16 cellular contexts compared by ENCODE assay signal in the genomic region with DNA sequence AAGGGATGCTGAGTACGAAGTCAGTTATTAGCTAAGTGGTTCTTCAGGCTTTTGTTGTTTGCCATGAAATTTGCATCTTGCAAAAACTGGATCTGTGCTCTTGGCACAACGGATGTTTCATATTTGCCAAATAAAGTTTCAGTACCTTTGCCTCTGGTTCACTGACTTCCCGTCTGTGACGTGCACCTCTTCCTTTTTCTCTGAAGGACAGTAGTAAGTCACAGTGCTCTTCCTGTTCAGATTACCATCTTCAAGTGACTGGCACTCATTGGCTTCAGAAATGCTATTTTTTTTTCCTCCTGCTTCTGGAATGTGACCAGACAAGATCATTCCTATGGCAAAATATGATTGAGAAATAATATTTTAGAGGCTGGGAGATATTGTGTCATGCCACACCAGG.
DNase-seq lines count a peak whose midpoint lies in the region; ATAC-seq and TF ChIP-seq lines count a peak whose summit lies in the region.
"Had no signal": no experiment of that assay in that cellular context is flagged by ENCODE, and none has a peak within 500 bp of the region (broad histone marks: within the 10 kb centered on the region; RNA-seq: fewer than 3 reads in every experiment).

No MANE protein-coding gene starts in this region.

- no peaks in the 10 kb centered on the region for H3K27me3 Mint-ChIP-seq in activated T-cell treated with anti-CD3 and anti-CD28 coated beads, Interleukin-2, amount 50 U/mL, for 24 hours
- no peaks in the 10 kb centered on the region for H3K27me3 Mint-ChIP-seq in activated T-cell treated with anti-CD3 and anti-CD28 coated beads, Interleukin-2, amount 50 U/mL, for 4 hours (ENCODE audit: low read depth)
- no peaks in the 10 kb centered on the region for H3K27me3 Mint-ChIP-seq in activated T-helper 1 cell treated with anti-CD3 and anti-CD28 coated beads, Interleukin-12 subunit alpha, Interleukin-12 subunit beta, Interleukin-2, Interleukin-4 antibody, amounts not matched to agents 30 ng/mL and 10 ng/mL and 1 ng/mL, durations not matched to agents 14 hours and 24 hours and 36 hours (ENCODE audit: insufficient read depth)

- no peaks in the 10 kb centered on the region for H3K27me3 ChIP-seq in trophoblast cell (ENCODE audit: insufficient read depth, low read length)
- H3K27me3 ChIP-seq: dorsolateral prefrontal cortex had no signal

- no peak overlapping the region for H3K9ac ChIP-seq in trophoblast cell (ENCODE audit: low read length)

- H3K4me1 Mint-ChIP-seq in activated T-cell treated with anti-CD3 and anti-CD28 coated beads, Interleukin-2, amount 50 U/mL, for 24 hours (ENCODE audit: low read depth): peaks cover 11% of the 10 kb centered on the region
- peaks cover 11% of the 10 kb centered on the region for H3K4me1 Mint-ChIP-seq in activated T-cell treated with anti-CD3 and anti-CD28 coated beads, Interleukin-2, amount 50 U/mL, for 4 hours (ENCODE audit: low read depth)
- peaks cover 12% of the 10 kb centered on the region for H3K4me1 Mint-ChIP-seq in activated T-helper 1 cell treated with anti-CD3 and anti-CD28 coated beads, Interleukin-12 subunit alpha, Interleukin-12 subunit beta, Interleukin-2, Interleukin-4 antibody, amounts not matched to agents 30 ng/mL and 10 ng/mL and 1 ng/mL, durations not matched to agents 14 hours and 24 hours and 36 hours (ENCODE audit: low read depth)

- H3K4me1 ChIP-seq in OCI-LY7 (ENCODE audit: insufficient read depth, low read length, poor library complexity, severe bottlenecking) (peaks cover 12% of the 10 kb centered on the region), trophoblast cell (ENCODE audit: control insufficient read depth in 1 of 2, insufficient read depth in 2 of 2, low read length in 2 of 2) (no peaks in the 10 kb centered on the region)

- TF ChIP-seq CTCF in OCI-LY7 (conservative IDR thresholded peaks at IDR 0.05; ENCODE audit: low read length): no peak

- no peak overlapping the region for H4K12ac ChIP-seq in trophoblast cell (ENCODE audit: low read depth, low read length)

- ATAC-seq in activated T-cell treated with anti-CD3 and anti-CD28 coated beads, Interleukin-2, amount 50 U/mL, for 4 hours: no peak
- peak; percentile 89 for ATAC-seq in HG02588 (IDR thresholded peaks at IDR 0.05; ENCODE audit: unreplicated experiment)
- ATAC-seq: activated CD4-positive, CD25-positive, alpha-beta regulatory T cell treated with anti-CD3 and anti-CD28 coated beads, Interleukin-2, amount 50 U/mL, for 24 hours; sciatic nerve had no signal

- POLR2A ChIA-PET in OCI-LY7 (lab: Charles Lee): no interaction called here

- H3K9me3 ChIP-seq in OCI-LY7 (ENCODE audit: low read length): no peaks in the 10 kb centered on the region
- no peaks in the 10 kb centered on the region for H3K9me3 ChIP-seq in trophoblast cell (ENCODE audit: insufficient read depth, low read depth, low read length)

- H3K79me1 ChIP-seq in trophoblast cell (ENCODE audit: low read length): peaks cover 2% of the 10 kb centered on the region

- H3K4me3 ChIP-seq in OCI-LY7 (ENCODE audit: low read depth, low read length, poor library complexity, severe bottlenecking) (no peak overlapping the region), trophoblast cell (ENCODE audit: low read depth, low read length) (no peak overlapping the region)
- H3K4me3 ChIP-seq: dorsolateral prefrontal cortex had no signal

- no peaks in the 10 kb centered on the region for H3K36me3 Mint-ChIP-seq in activated T-cell treated with anti-CD3 and anti-CD28 coated beads, Interleukin-2, amount 50 U/mL, for 24 hours (ENCODE audit: low read depth)
- H3K36me3 Mint-ChIP-seq in activated T-cell treated with anti-CD3 and anti-CD28 coated beads, Interleukin-2, amount 50 U/mL, for 4 hours (ENCODE audit: insufficient read depth): no peaks in the 10 kb centered on the region
- H3K36me3 Mint-ChIP-seq in activated T-helper 1 cell treated with anti-CD3 and anti-CD28 coated beads, Interleukin-12 subunit alpha, Interleukin-12 subunit beta, Interleukin-2, Interleukin-4 antibody, amounts not matched to agents 30 ng/mL and 10 ng/mL and 1 ng/mL, durations not matched to agents 14 hours and 24 hours and 36 hours (ENCODE audit: low read depth): no peaks in the 10 kb centered on the region

- H3K14ac ChIP-seq in trophoblast cell (ENCODE audit: low read length): no peak overlapping the region

- no peak overlapping the region for H4K91ac ChIP-seq in trophoblast cell (ENCODE audit: low read depth, low read length)

- H2BK12ac ChIP-seq in trophoblast cell (ENCODE audit: low read length): no peak overlapping the region

- no peak overlapping the region for H2AK5ac ChIP-seq in trophoblast cell (ENCODE audit: low read length)

- H2BK5ac ChIP-seq in trophoblast cell (ENCODE audit: low read depth, low read length, poor library complexity): no peak overlapping the region

- H3K9me2 ChIP-seq in OCI-LY7 (ENCODE audit: insufficient read depth, low read length): no peaks in the 10 kb centered on the region

- no CpG with 5 or more reads among the region's 4 CpGs for WGBS in trophoblast cell (ENCODE audit: extremely low coverage, insufficient coverage, insufficient read length)

- H3K9me3 Mint-ChIP-seq in activated T-cell treated with anti-CD3 and anti-CD28 coated beads, Interleukin-2, amount 50 U/mL, for 24 hours: no peaks in the 10 kb centered on the region
- H3K9me3 Mint-ChIP-seq in activated T-cell treated with anti-CD3 and anti-CD28 coated beads, Interleukin-2, amount 50 U/mL, for 4 hours: no peaks in the 10 kb centered on the region
- H3K9me3 Mint-ChIP-seq in activated T-helper 1 cell treated with anti-CD3 and anti-CD28 coated beads, Interleukin-12 subunit alpha, Interleukin-12 subunit beta, Interleukin-2, Interleukin-4 antibody, amounts not matched to agents 30 ng/mL and 10 ng/mL and 1 ng/mL, durations not matched to agents 14 hours and 24 hours and 36 hours: no peaks in the 10 kb centered on the region

- no peaks in the 10 kb centered on the region for H4K20me1 ChIP-seq in OCI-LY7 (ENCODE audit: insufficient read depth, low read length)

- intact Hi-C loops in OCI-LY7 (cut with micrococcal nuclease; ENCODE audit: unreplicated experiment): no loop called here
- intact Hi-C loops in activated T-helper 1 cell treated with anti-CD3 and anti-CD28 coated beads, Interleukin-12 subunit alpha, Interleukin-12 subunit beta, Interleukin-2, Interleukin-4 antibody, amounts not matched to agents 30 ng/mL and 10 ng/mL and 1 ng/mL, durations not matched to agents 14 hours and 24 hours and 36 hours (cut with micrococcal nuclease): no loop called here

- H3K27ac Mint-ChIP-seq in activated T-cell treated with anti-CD3 and anti-CD28 coated beads, Interleukin-2, amount 50 U/mL, for 24 hours: peak overlapping the region; percentile 51
- no peak overlapping the region for H3K27ac Mint-ChIP-seq in activated T-helper 1 cell treated with anti-CD3 and anti-CD28 coated beads, Interleukin-12 subunit alpha, Interleukin-12 subunit beta, Interleukin-2, Interleukin-4 antibody, amounts not matched to agents 30 ng/mL and 10 ng/mL and 1 ng/mL, durations not matched to agents 14 hours and 24 hours and 36 hours

- no peak overlapping the region for H3K18ac ChIP-seq in trophoblast cell (ENCODE audit: low read length)

- H3K27ac ChIP-seq in OCI-LY7 (ENCODE audit: low read depth, low read length, poor library complexity, severe bottlenecking): peak overlapping the region; percentile 8
- no peak overlapping the region for H3K27ac ChIP-seq in trophoblast cell (ENCODE audit: low read depth, low read length)
- H3K27ac ChIP-seq: dorsolateral prefrontal cortex had no signal

- no peak overlapping the region for H3K4ac ChIP-seq in trophoblast cell (ENCODE audit: low read depth, low read length)

- no peaks in the 10 kb centered on the region for H3K36me3 ChIP-seq in OCI-LY7 (ENCODE audit: insufficient read depth, low read length)
- H3K36me3 ChIP-seq in trophoblast cell (ENCODE audit: control insufficient read depth in 1 of 2, insufficient read depth in 2 of 2, low read length in 2 of 2): no peaks in the 10 kb centered on the region

- H2AFZ ChIP-seq in OCI-LY7 (ENCODE audit: low read length): peak overlapping the region; percentile 74
- no peak overlapping the region for H2AFZ ChIP-seq in trophoblast cell (ENCODE audit: insufficient read depth, low read length, poor library complexity)

- H3K79me2 ChIP-seq in OCI-LY7 (ENCODE audit: insufficient read depth, low read depth, low read length) (no peaks in the 10 kb centered on the region), trophoblast cell (ENCODE audit: control insufficient read depth, insufficient read depth, low read length, poor library complexity) (no peaks in the 10 kb centered on the region)

- H4K8ac ChIP-seq in trophoblast cell (ENCODE audit: low read depth, low read length): no peak overlapping the region

- H3K4me3 Mint-ChIP-seq in activated T-cell treated with anti-CD3 and anti-CD28 coated beads, Interleukin-2, amount 50 U/mL, for 24 hours: no peak overlapping the region
- H3K4me3 Mint-ChIP-seq in activated T-cell treated with anti-CD3 and anti-CD28 coated beads, Interleukin-2, amount 50 U/mL, for 4 hours: no peak overlapping the region
- no peak overlapping the region for H3K4me3 Mint-ChIP-seq in activated T-helper 1 cell treated with anti-CD3 and anti-CD28 coated beads, Interleukin-12 subunit alpha, Interleukin-12 subunit beta, Interleukin-2, Interleukin-4 antibody, amounts not matched to agents 30 ng/mL and 10 ng/mL and 1 ng/mL, durations not matched to agents 14 hours and 24 hours and 36 hours

- no TSS peak for BruUV-seq in OCI-LY7 (replicated peaks; lab: Mats Ljungman, UMichigan)

- H3K4me2 ChIP-seq in OCI-LY7 (ENCODE audit: low read length) (peak overlapping the region; percentile 44), trophoblast cell (ENCODE audit: low read length) (no peak overlapping the region)

- peak overlapping the region; percentile 33 for H2BK120ac ChIP-seq in trophoblast cell (ENCODE audit: insufficient read depth, low read length, poor library complexity)

- H3K23ac ChIP-seq in trophoblast cell (ENCODE audit: low read length): no peak overlapping the region

- DNase-seq in activated T-cell treated with anti-CD3 and anti-CD28 coated beads, Interleukin-2, amount 50 U/mL, for 24 hours: no peak
- no peak for DNase-seq in activated T-cell treated with anti-CD3 and anti-CD28 coated beads, Interleukin-2, amount 50 U/mL, for 4 hours
- peak; percentile 57 for DNase-seq in OCI-LY7 (ENCODE audit: low spot score)
- DNase-seq in trophoblast cell: peak; percentile 58 to 89
- DNase-seq in activated T-helper 1 cell treated with anti-CD3 and anti-CD28 coated beads, Interleukin-12 subunit alpha, Interleukin-12 subunit beta, Interleukin-2, Interleukin-4 antibody, amounts not matched to agents 30 ng/mL and 10 ng/mL and 1 ng/mL, durations not matched to agents 14 hours and 24 hours and 36 hours (ENCODE audit: low spot score): no peak
- no peak for DNase-seq in NCI-H1417 (lab: John Stamatoyannopoulos, UW)
- DNase-seq in pons (ENCODE audit: low spot score): no peak
- DNase-seq: DMS79 treated with DMSO at 0.1 percent for 48 hours, dorsolateral prefrontal cortex, foreskin fibroblast, islet precursor cell, NCI-H345, SHP77 treated with DMSO at 0.1 percent for 48 hours had no signal

- CTCF ChIA-PET in OCI-LY7 (lab: Charles Lee; ENCODE audit: unreplicated experiment): no interaction called here

Comparison
In these comparisons a context has a peak if more than half of its experiments do, and no peak if none do; other contexts are left out.
1. DNase-seq: peak in OCI-LY7 (single experiment) and trophoblast cell (2 of 2); none in activated T-cell treated with anti-CD3 and anti-CD28 coated beads, Interleukin-2, amount 50 U/mL, for 24 hours (single experiment), activated T-cell treated with anti-CD3 and anti-CD28 coated beads, Interleukin-2, amount 50 U/mL, for 4 hours (single experiment), activated T-helper 1 cell treated with anti-CD3 and anti-CD28 coated beads, Interleukin-12 subunit alpha, Interleukin-12 subunit beta, Interleukin-2, Interleukin-4 antibody, amounts not matched to agents 30 ng/mL and 10 ng/mL and 1 ng/mL, durations not matched to agents 14 hours and 24 hours and 36 hours (single experiment), NCI-H1417 (0 of 3) and pons (single experiment).